ENCODE assay signal across 7 cellular contexts in the genomic region with DNA sequence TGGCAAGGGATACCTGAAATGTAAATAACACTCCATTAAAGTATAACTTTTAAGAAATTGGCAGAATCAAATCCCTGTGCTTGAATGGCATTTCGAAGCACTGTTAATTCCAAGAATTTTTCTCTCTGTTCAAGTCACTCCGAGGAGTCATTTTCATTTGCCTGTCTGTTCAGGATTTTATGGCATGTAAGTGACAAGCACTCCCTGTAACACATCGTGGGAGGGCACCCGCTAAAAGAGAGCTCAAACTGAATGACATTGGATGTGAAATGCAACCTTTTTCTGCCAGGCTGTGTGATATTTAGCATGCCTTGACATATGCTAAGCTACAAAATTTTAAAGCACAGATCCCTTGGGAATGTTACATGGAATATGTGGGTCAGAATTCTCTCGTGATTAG.
"Had no signal": no experiment of that assay in that cellular context is flagged by ENCODE, and none has a peak within 500 bp of the region (broad histone marks: within the 10 kb centered on the region; RNA-seq: fewer than 3 reads in every experiment).

No MANE protein-coding gene starts in this region.

- H3K9me3 ChIP-seq: HAP-1 had no signal

- H3K9me3 Mint-ChIP-seq: HFFc6 had no signal

- H3K36me3 ChIP-seq: HAP-1 had no signal

- H3K4me3 Mint-ChIP-seq: HFFc6, IgD-negative memory B cell had no signal

- H3K27ac ChIP-seq: GM23248, HL-60 had no signal

- DNase-seq: GM23248, GOT3, H7, HFFc6 had no signal

- H3K4me1 ChIP-seq: HAP-1 had no signal

- H3K27ac Mint-ChIP-seq: HFFc6, IgD-negative memory B cell had no signal

- H3K27me3 Mint-ChIP-seq: IgD-negative memory B cell had no signal

- H3K4me3 ChIP-seq: GM23248, HAP-1 had no signal

- H3K4me1 Mint-ChIP-seq: IgD-negative memory B cell had no signal

- H3K36me3 Mint-ChIP-seq: IgD-negative memory B cell had no signal
